11 cellular contexts compared by ENCODE assay signal in the genomic region with DNA sequence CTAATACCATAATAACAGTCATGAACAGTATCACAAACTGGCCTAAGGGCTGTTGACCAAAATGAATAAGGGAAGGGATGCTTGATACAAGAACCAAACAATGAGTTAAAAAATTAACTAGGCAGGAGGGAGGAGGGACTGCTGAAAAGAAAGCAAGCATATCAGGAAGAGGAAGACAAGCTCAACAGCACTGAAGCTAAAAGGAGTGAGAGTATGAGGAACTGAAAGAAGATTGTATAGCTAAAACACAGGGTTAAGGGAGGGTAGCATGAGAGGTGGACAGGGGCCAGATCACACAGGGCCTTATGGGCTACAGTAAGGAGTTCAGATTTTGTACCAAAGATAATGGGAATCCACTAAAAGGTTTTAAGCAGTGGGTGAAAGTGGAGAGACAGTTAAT. TPM values are rescaled to one million over a fixed set of nuclear protein-coding genes. Genes with fewer than 3 reads are reported as not detected.
DNase-seq lines count a peak whose midpoint lies in the region; ATAC-seq, FAIRE-seq and TF ChIP-seq lines count a peak whose summit lies in the region.
"Had no signal": no experiment of that assay in that cellular context is flagged by ENCODE, and none has a peak within 500 bp of the region (broad histone marks: within the 10 kb centered on the region; RNA-seq: fewer than 3 reads in every experiment).

No MANE protein-coding gene starts in this region.

- H3K9me3 ChIP-seq in right lobe of liver = no peaks in the 10 kb centered on the region
- H3K9me3 ChIP-seq in HepG2 (ENCODE audit: low read length) = no peaks in the 10 kb centered on the region

- no peak overlapping the region for H3K9ac ChIP-seq in HepG2 (ENCODE audit: insufficient read depth, low read depth, low read length)

- no peaks in the 10 kb centered on the region for H4K20me1 ChIP-seq in HepG2 (ENCODE audit: insufficient read depth, low read length)

- H3K27me3 ChIP-seq in right lobe of liver = no peaks in the 10 kb centered on the region
- no peaks in the 10 kb centered on the region; a peak in 2 of 5 replicates for H3K27me3 ChIP-seq in HepG2 (ENCODE audit: control insufficient read depth in 1 of 2, insufficient read depth in 2 of 2, low read length in 2 of 2)

- no TSS peak for BruUV-seq in HepG2 (replicated peaks; lab: Mats Ljungman, UMichigan)

- no peak for TF ChIP-seq RAD21 in HepG2 (CRISPR knock-in tag; IDR thresholded peaks at IDR 0.05)

- no peaks in the 10 kb centered on the region for H3K79me2 ChIP-seq in HepG2 (ENCODE audit: insufficient read depth, low read length)

- TF ChIP-seq POLR2A in right lobe of liver (IDR thresholded peaks at IDR 0.05) = no peak
- TF ChIP-seq POLR2A in HepG2 (IDR thresholded peaks at IDR 0.05; ENCODE audit: insufficient read depth in 1 of 2, low read depth in 2 of 2, low read length in 2 of 2) = no peak

- peak in 1 of 3 donors; percentile 31 for DNase-seq in right lobe of liver
- no peak for DNase-seq in HepG2 (ENCODE audit: low spot score)
- DNase-seq in NOMO-1 treated with dmso at 0.1 percent for 144 hours (lab: John Stamatoyannopoulos, UW; ENCODE audit: unreplicated experiment) = peak; percentile 76
- no peak for DNase-seq in hepatic stellate cell (ENCODE audit: low spot score)
- no peak for DNase-seq in AG20443 (ENCODE audit: low spot score)
- DNase-seq in dermis blood vessel endothelial cell = no peak
- no peak for DNase-seq in NCI-H510A treated with DMSO at 0.1 percent for 48 hours (lab: John Stamatoyannopoulos, UW)
- DNase-seq: activated T-cell treated with anti-CD3 and anti-CD28 coated beads, Interleukin-2, amount 50 U/mL, for 48 hours; NCI-H774 had no signal

- CTCF ChIA-PET in HepG2 (lab: Yijun Ruan, JAX; ENCODE audit: low intra/inter-chr PET ratio, low total read pairs) = no interaction called here

- H3K4me1 ChIP-seq in right lobe of liver (no peaks in the 10 kb centered on the region), HepG2 (ENCODE audit: insufficient read depth, low read length) (no peaks in the 10 kb centered on the region)

- POLR2A ChIA-PET in HepG2 (lab: Yijun Ruan, JAX) = no interaction called here

- no peaks in the 10 kb centered on the region for H3K36me3 ChIP-seq in right lobe of liver
- H3K36me3 ChIP-seq in HepG2 (replicated peaks in 1 of 2; ENCODE audit: control insufficient read depth in 1 of 2, insufficient read depth in 2 of 2, low read length in 2 of 2) = no peaks in the 10 kb centered on the region

- no peak overlapping the region for H2AFZ ChIP-seq in HepG2 (ENCODE audit: low read length)

- ATAC-seq in right lobe of liver = peak; percentile 42 to 78 (median 58)
- no peak for ATAC-seq in HepG2
- ATAC-seq in HG02943 (IDR thresholded peaks at IDR 0.05; ENCODE audit: low read depth, unreplicated experiment) = peak; percentile 98

- FAIRE-seq in HepG2 (lab: Jason Lieb, UNC) = no peak

- H3K27ac ChIP-seq in right lobe of liver (no peak overlapping the region), HepG2 (ENCODE audit: extremely low read length, insufficient read depth, low read length) (no peak overlapping the region)
- H3K27ac ChIP-seq: epithelial cell of prostate had no signal

- intact Hi-C loops in right lobe of liver (cut with DNase I) (no loop called here), HepG2 (cut with micrococcal nuclease; ENCODE audit: unreplicated experiment) (no loop called here)

- in situ Hi-C loops in HepG2 (cut with HindIII; ENCODE audit: extremely low pct_ligation_motif_present, low pct_unique_long_range_greater_than_20kb) = no loop called here

- no peak overlapping the region for H3K4me2 ChIP-seq in HepG2 (ENCODE audit: low read depth, low read length)

- TF ChIP-seq EP300 in HepG2 (IDR thresholded peaks at IDR 0.05; ENCODE audit: low read depth in 2 of 2, low read length in 2 of 2) = no peak
- no peak for TF ChIP-seq EP300 in HepG2 (CRISPR knock-in tag; IDR thresholded peaks at IDR 0.05; ENCODE audit: borderline replicate concordance)

- no peak for TF ChIP-seq CTCF in right lobe of liver (IDR thresholded peaks at IDR 0.05)
- no peak for TF ChIP-seq CTCF in HepG2 (CRISPR knock-in tag; IDR thresholded peaks at IDR 0.05)

- H3K4me3 ChIP-seq in right lobe of liver (no peak overlapping the region), HepG2 (replicated peaks in 1 of 3; ENCODE audit: insufficient read depth in 1 of 3, low read depth in 2 of 3, low read length in 3 of 3) (no peak overlapping the region)

RNA-seq across cellular contexts. Expression of a gene that starts 34.1 kb away (rescaled TPM):
- total RNA-seq in right lobe of liver (10 to 100 TPM in 3 of 6 experiments, 1 to 10 TPM in 3; 3.1 to 20.1 (median 8.3) TPM), HepG2 (2016; rRNA removed; fragmentation: Illumina TruSeq; extraction: Trizol) (0.24 and 0.75 TPM in 2 replicates), dermis blood vessel endothelial cell (0.42 and 0.68 TPM in 2 replicates)
- total RNA-seq in HepG2 (2016; cell fraction: cytosol; rRNA removed; fragmentation: Illumina TruSeq; extraction: Trizol; ENCODE audit: low read depth) = not detected in 2 replicates
- 0.15 and 0.35 TPM in 2 replicates for total RNA-seq in HepG2 (2016; cell fraction: insoluble cytoplasmic fraction; rRNA removed; fragmentation: Illumina TruSeq; extraction: Trizol)
- total RNA-seq in HepG2 (2016; cell fraction: membrane; rRNA removed; fragmentation: Illumina TruSeq; extraction: Trizol) = 0.03 and 0.14 TPM in 2 replicates
- 1.3 and 1.5 TPM in 2 replicates for total RNA-seq in HepG2 (2016; cell fraction: nucleus; rRNA removed; fragmentation: Illumina TruSeq; extraction: Trizol)
- polyA plus RNA-seq in HepG2 (2011; rRNA removed) = 0.65 and 1.8 TPM in 2 replicates
- 0.16 and 0.28 TPM in 2 replicates for polyA plus RNA-seq in HepG2 (2011; cell fraction: cytosol; rRNA removed)
- polyA plus RNA-seq in HepG2 (2011; cell fraction: nucleus; rRNA removed) = 12.1 and 12.6 TPM in 2 replicates
- polyA plus RNA-seq in HepG2 (2012) = 1.1 and 1.2 TPM in 2 replicates
- polyA plus RNA-seq in HepG2 (2016; cell fraction: cytosol; fragmentation: Illumina TruSeq; extraction: Trizol; ENCODE audit: low read depth) = not detected in 2 replicates
- polyA plus RNA-seq in HepG2 (2016; cell fraction: insoluble cytoplasmic fraction; fragmentation: Illumina TruSeq; extraction: Trizol; ENCODE audit: low read depth) = 0.28 TPM in 1 of 2 replicates, not detected in the other
- not detected in 2 replicates for polyA plus RNA-seq in HepG2 (2016; cell fraction: membrane; fragmentation: Illumina TruSeq; extraction: Trizol; ENCODE audit: low read depth)
- 1.7 and 2.7 TPM in 2 replicates for polyA plus RNA-seq in HepG2 (2016; cell fraction: nucleus; fragmentation: Illumina TruSeq; extraction: Trizol; ENCODE audit: insufficient read depth, low read depth)
- 1.4 and 1.9 TPM in 2 replicates for polyA minus RNA-seq in HepG2 (2011; rRNA and poly(A)+ RNA removed; ENCODE audit: low replicate concordance)
- polyA minus RNA-seq in HepG2 (2011; cell fraction: cytosol; rRNA and poly(A)+ RNA removed) = not detected in 2 replicates
- polyA minus RNA-seq in HepG2 (2011; cell fraction: nucleus; rRNA and poly(A)+ RNA removed) = 2.2 and 3.1 TPM in 2 replicates

RNA-seq across cellular contexts. Expression of a gene that starts 36.9 kb away (rescaled TPM):
- total RNA-seq in right lobe of liver = not detected
- total RNA-seq in HepG2 (2016; rRNA removed; fragmentation: Illumina TruSeq; extraction: Trizol) = not detected in 2 replicates
- not detected in 2 replicates for total RNA-seq in HepG2 (2016; cell fraction: cytosol; rRNA removed; fragmentation: Illumina TruSeq; extraction: Trizol; ENCODE audit: low read depth)
- not detected in 2 replicates for total RNA-seq in HepG2 (2016; cell fraction: insoluble cytoplasmic fraction; rRNA removed; fragmentation: Illumina TruSeq; extraction: Trizol)
- not detected in 2 replicates for total RNA-seq in HepG2 (2016; cell fraction: membrane; rRNA removed; fragmentation: Illumina TruSeq; extraction: Trizol)
- not detected in 2 replicates for total RNA-seq in HepG2 (2016; cell fraction: nucleus; rRNA removed; fragmentation: Illumina TruSeq; extraction: Trizol)
- not detected in 2 replicates for polyA plus RNA-seq in HepG2 (2011; rRNA removed)
- polyA plus RNA-seq in HepG2 (2011; cell fraction: cytosol; rRNA removed) = not detected in 2 replicates
- not detected in 2 replicates for polyA plus RNA-seq in HepG2 (2011; cell fraction: nucleus; rRNA removed)
- not detected in 2 replicates for polyA plus RNA-seq in HepG2 (2012)
- not detected in 2 replicates for polyA plus RNA-seq in HepG2 (2016; cell fraction: cytosol; fragmentation: Illumina TruSeq; extraction: Trizol; ENCODE audit: low read depth)
- polyA plus RNA-seq in HepG2 (2016; cell fraction: insoluble cytoplasmic fraction; fragmentation: Illumina TruSeq; extraction: Trizol; ENCODE audit: low read depth) = not detected in 2 replicates
- not detected in 2 replicates for polyA plus RNA-seq in HepG2 (2016; cell fraction: membrane; fragmentation: Illumina TruSeq; extraction: Trizol; ENCODE audit: low read depth)
- polyA plus RNA-seq in HepG2 (2016; cell fraction: nucleus; fragmentation: Illumina TruSeq; extraction: Trizol; ENCODE audit: insufficient read depth, low read depth) = not detected in 2 replicates
- not detected in 2 replicates for polyA minus RNA-seq in HepG2 (2011; rRNA and poly(A)+ RNA removed; ENCODE audit: low replicate concordance)
- not detected in 2 replicates for polyA minus RNA-seq in HepG2 (2011; cell fraction: cytosol; rRNA and poly(A)+ RNA removed)
- not detected in 2 replicates for polyA minus RNA-seq in HepG2 (2011; cell fraction: nucleus; rRNA and poly(A)+ RNA removed)
- total RNA-seq in dermis blood vessel endothelial cell = not detected in 2 replicates

RNA-seq across cellular contexts. Expression of a gene that starts 42.2 kb away (rescaled TPM):
- total RNA-seq in right lobe of liver = 100 to 1,000 TPM in 3 of 6 experiments, 10 to 100 TPM in 3; 81.8 to 175 (median 99.0) TPM
- total RNA-seq in HepG2 (2016; rRNA removed; fragmentation: Illumina TruSeq; extraction: Trizol) = 95.3 and 99.7 TPM in 2 replicates
- total RNA-seq in HepG2 (2016; cell fraction: cytosol; rRNA removed; fragmentation: Illumina TruSeq; extraction: Trizol; ENCODE audit: low read depth) = 118 and 144 TPM in 2 replicates
- 97.9 and 110 TPM in 2 replicates for total RNA-seq in HepG2 (2016; cell fraction: insoluble cytoplasmic fraction; rRNA removed; fragmentation: Illumina TruSeq; extraction: Trizol)
- 102 and 108 TPM in 2 replicates for total RNA-seq in HepG2 (2016; cell fraction: membrane; rRNA removed; fragmentation: Illumina TruSeq; extraction: Trizol)
- 34.2 and 48.7 TPM in 2 replicates for total RNA-seq in HepG2 (2016; cell fraction: nucleus; rRNA removed; fragmentation: Illumina TruSeq; extraction: Trizol)
- 50.5 and 55.1 TPM in 2 replicates for polyA plus RNA-seq in HepG2 (2011; rRNA removed)
- 74.9 and 112 TPM in 2 replicates for polyA plus RNA-seq in HepG2 (2011; cell fraction: cytosol; rRNA removed)
- polyA plus RNA-seq in HepG2 (2011; cell fraction: nucleus; rRNA removed) = 22.5 and 27.2 TPM in 2 replicates
- 34.8 and 38.2 TPM in 2 replicates for polyA plus RNA-seq in HepG2 (2012)
- polyA plus RNA-seq in HepG2 (2016; cell fraction: cytosol; fragmentation: Illumina TruSeq; extraction: Trizol; ENCODE audit: low read depth) = 149 and 162 TPM in 2 replicates
- 107 and 112 TPM in 2 replicates for polyA plus RNA-seq in HepG2 (2016; cell fraction: insoluble cytoplasmic fraction; fragmentation: Illumina TruSeq; extraction: Trizol; ENCODE audit: low read depth)
- polyA plus RNA-seq in HepG2 (2016; cell fraction: membrane; fragmentation: Illumina TruSeq; extraction: Trizol; ENCODE audit: low read depth) = 91.5 and 100 TPM in 2 replicates
- polyA plus RNA-seq in HepG2 (2016; cell fraction: nucleus; fragmentation: Illumina TruSeq; extraction: Trizol; ENCODE audit: insufficient read depth, low read depth) = 64.2 and 67.2 TPM in 2 replicates
- 21.9 and 89.7 TPM in 2 replicates for polyA minus RNA-seq in HepG2 (2011; rRNA and poly(A)+ RNA removed; ENCODE audit: low replicate concordance)
- 6.7 and 11.0 TPM in 2 replicates for polyA minus RNA-seq in HepG2 (2011; cell fraction: cytosol; rRNA and poly(A)+ RNA removed)
- polyA minus RNA-seq in HepG2 (2011; cell fraction: nucleus; rRNA and poly(A)+ RNA removed) = 7.8 and 8.2 TPM in 2 replicates
- total RNA-seq in dermis blood vessel endothelial cell = 55.8 and 61.2 TPM in 2 replicates

RNA-seq across cellular contexts. Expression of a gene that starts 46.6 kb away (rescaled TPM):
- 10 to 100 TPM; 26.3 to 52.5 (median 43.0) TPM for total RNA-seq in right lobe of liver
- 1.0 and 2.6 TPM in 2 replicates for total RNA-seq in HepG2 (2016; rRNA removed; fragmentation: Illumina TruSeq; extraction: Trizol)
- 1.2 and 1.5 TPM in 2 replicates for total RNA-seq in HepG2 (2016; cell fraction: cytosol; rRNA removed; fragmentation: Illumina TruSeq; extraction: Trizol; ENCODE audit: low read depth)
- 1.2 and 2.6 TPM in 2 replicates for total RNA-seq in HepG2 (2016; cell fraction: insoluble cytoplasmic fraction; rRNA removed; fragmentation: Illumina TruSeq; extraction: Trizol)
- total RNA-seq in HepG2 (2016; cell fraction: membrane; rRNA removed; fragmentation: Illumina TruSeq; extraction: Trizol) = 1.3 and 1.5 TPM in 2 replicates
- 4.5 and 6.2 TPM in 2 replicates for total RNA-seq in HepG2 (2016; cell fraction: nucleus; rRNA removed; fragmentation: Illumina TruSeq; extraction: Trizol)
- 5.7 TPM in 2 replicates for polyA plus RNA-seq in HepG2 (2011; rRNA removed)
- polyA plus RNA-seq in HepG2 (2011; cell fraction: cytosol; rRNA removed) = 2.4 and 3.4 TPM in 2 replicates
- 17.8 and 19.4 TPM in 2 replicates for polyA plus RNA-seq in HepG2 (2011; cell fraction: nucleus; rRNA removed)
- 3.3 and 4.2 TPM in 2 replicates for polyA plus RNA-seq in HepG2 (2012)
- 0.41 and 0.84 TPM in 2 replicates for polyA plus RNA-seq in HepG2 (2016; cell fraction: cytosol; fragmentation: Illumina TruSeq; extraction: Trizol; ENCODE audit: low read depth)
- polyA plus RNA-seq in HepG2 (2016; cell fraction: insoluble cytoplasmic fraction; fragmentation: Illumina TruSeq; extraction: Trizol; ENCODE audit: low read depth) = 0.71 and 0.91 TPM in 2 replicates
- polyA plus RNA-seq in HepG2 (2016; cell fraction: membrane; fragmentation: Illumina TruSeq; extraction: Trizol; ENCODE audit: low read depth) = 1.0 and 1.1 TPM in 2 replicates
- polyA plus RNA-seq in HepG2 (2016; cell fraction: nucleus; fragmentation: Illumina TruSeq; extraction: Trizol; ENCODE audit: insufficient read depth, low read depth) = 9.3 and 11.2 TPM in 2 replicates
- polyA minus RNA-seq in HepG2 (2011; rRNA and poly(A)+ RNA removed; ENCODE audit: low replicate concordance) = 4.1 and 8.8 TPM in 2 replicates
- 0.53 and 0.79 TPM in 2 replicates for polyA minus RNA-seq in HepG2 (2011; cell fraction: cytosol; rRNA and poly(A)+ RNA removed)
- 11.6 and 16.1 TPM in 2 replicates for polyA minus RNA-seq in HepG2 (2011; cell fraction: nucleus; rRNA and poly(A)+ RNA removed)
- 0.74 and 2.2 TPM in 2 replicates for total RNA-seq in dermis blood vessel endothelial cell

RNA-seq across cellular contexts. Expression of a gene that starts 55.2 kb away (rescaled TPM):
- total RNA-seq in right lobe of liver = 100 to 1,000 TPM; 213 to 556 (median 317) TPM
- total RNA-seq in HepG2 (2016; rRNA removed; fragmentation: Illumina TruSeq; extraction: Trizol) = 134 and 277 TPM in 2 replicates
- 129 and 132 TPM in 2 replicates for total RNA-seq in HepG2 (2016; cell fraction: cytosol; rRNA removed; fragmentation: Illumina TruSeq; extraction: Trizol; ENCODE audit: low read depth)
- 128 and 284 TPM in 2 replicates for total RNA-seq in HepG2 (2016; cell fraction: insoluble cytoplasmic fraction; rRNA removed; fragmentation: Illumina TruSeq; extraction: Trizol)
- total RNA-seq in HepG2 (2016; cell fraction: membrane; rRNA removed; fragmentation: Illumina TruSeq; extraction: Trizol) = 138 and 152 TPM in 2 replicates
- total RNA-seq in HepG2 (2016; cell fraction: nucleus; rRNA removed; fragmentation: Illumina TruSeq; extraction: Trizol) = 203 and 224 TPM in 2 replicates
- 211 and 234 TPM in 2 replicates for polyA plus RNA-seq in HepG2 (2011; rRNA removed)
- polyA plus RNA-seq in HepG2 (2011; cell fraction: cytosol; rRNA removed) = 424 and 444 TPM in 2 replicates
- polyA plus RNA-seq in HepG2 (2011; cell fraction: nucleus; rRNA removed) = 140 and 196 TPM in 2 replicates
- 226 and 283 TPM in 2 replicates for polyA plus RNA-seq in HepG2 (2012)
- 186 and 213 TPM in 2 replicates for polyA plus RNA-seq in HepG2 (2016; cell fraction: cytosol; fragmentation: Illumina TruSeq; extraction: Trizol; ENCODE audit: low read depth)
- 153 and 161 TPM in 2 replicates for polyA plus RNA-seq in HepG2 (2016; cell fraction: insoluble cytoplasmic fraction; fragmentation: Illumina TruSeq; extraction: Trizol; ENCODE audit: low read depth)
- polyA plus RNA-seq in HepG2 (2016; cell fraction: membrane; fragmentation: Illumina TruSeq; extraction: Trizol; ENCODE audit: low read depth) = 149 and 167 TPM in 2 replicates
- 381 and 422 TPM in 2 replicates for polyA plus RNA-seq in HepG2 (2016; cell fraction: nucleus; fragmentation: Illumina TruSeq; extraction: Trizol; ENCODE audit: insufficient read depth, low read depth)
- 159 and 211 TPM in 2 replicates for polyA minus RNA-seq in HepG2 (2011; rRNA and poly(A)+ RNA removed; ENCODE audit: low replicate concordance)
- polyA minus RNA-seq in HepG2 (2011; cell fraction: cytosol; rRNA and poly(A)+ RNA removed) = 94.7 and 99.2 TPM in 2 replicates
- polyA minus RNA-seq in HepG2 (2011; cell fraction: nucleus; rRNA and poly(A)+ RNA removed) = 47.0 and 55.9 TPM in 2 replicates
- 752 and 1,427 TPM in 2 replicates for total RNA-seq in dermis blood vessel endothelial cell
